ENCODE assay signal across 17 cellular contexts in genomic region chr5:33240552-33240951, GRCh38.
DNase-seq lines count a peak whose midpoint lies in the region; ATAC-seq and TF ChIP-seq lines count a peak whose summit lies in the region.
"Had no signal": no experiment of that assay in that cellular context is flagged by ENCODE, and none has a peak within 500 bp of the region (broad histone marks: within the 10 kb centered on the region; RNA-seq: fewer than 3 reads in every experiment).

No MANE protein-coding gene starts in this region.

- no peak for TF ChIP-seq POLR2A in erythroblast (IDR thresholded peaks at IDR 0.05; ENCODE audit: low read length)

- ATAC-seq in HG02970 (IDR thresholded peaks at IDR 0.05; ENCODE audit: low FRiP score, unreplicated experiment) (no peak), GM18870 (IDR thresholded peaks at IDR 0.05; ENCODE audit: unreplicated experiment) (no peak)
- no peak for ATAC-seq in activated T-cell treated with anti-CD3 and anti-CD28 coated beads, Interleukin-2, amount 50 U/mL, for 72 hours (replicated peaks in 1 of 2)

- no peaks in the 10 kb centered on the region for H3K27me3 Mint-ChIP-seq in activated T-cell treated with anti-CD3 and anti-CD28 coated beads, Interleukin-2, amount 50 U/mL, for 72 hours (ENCODE audit: low read depth)
- no peaks in the 10 kb centered on the region for H3K27me3 Mint-ChIP-seq in activated CD4-positive, alpha-beta memory T cell treated with anti-CD3 and anti-CD28 coated beads for 36 hours

- peak overlapping the region; percentile 37 for H3K27ac ChIP-seq in 22Rv1
- H3K27ac ChIP-seq: PC-9 had no signal

- no peak for TF ChIP-seq CTCF in 22Rv1 (IDR thresholded peaks at IDR 0.05)

- peak; percentile 36 for DNase-seq in RPMI7951 (ENCODE audit: low read depth)
- DNase-seq in erythroblast (lab: John Stamatoyannopoulos, UW) = peak; percentile 12 to 45
- peak; percentile 13 for DNase-seq in myocyte (ENCODE audit: low read depth)
- DNase-seq in activated T-cell treated with anti-CD3 and anti-CD28 coated beads, Interleukin-2, amount 50 U/mL, for 72 hours = no peak
- DNase-seq in activated CD4-positive, alpha-beta memory T cell treated with anti-CD3 and anti-CD28 coated beads for 36 hours = no peak
- DNase-seq: GF-D8, HFFc6, Karpas-422, MM.1S, NCI-H1092 treated with DMSO at 0.1 percent for 48 hours, NCI-H1694 treated with DMSO at 0.1 percent for 48 hours, NCI-H226, NCI-H526, PC-9 had no signal

- intact Hi-C loops in activated CD4-positive, alpha-beta memory T cell treated with anti-CD3 and anti-CD28 coated beads for 36 hours (cut with micrococcal nuclease) = no loop called here

- H3K9me3 Mint-ChIP-seq in activated T-cell treated with anti-CD3 and anti-CD28 coated beads, Interleukin-2, amount 50 U/mL, for 72 hours = peaks cover 2 to 5% of the 10 kb centered on the region in 2 donors
- H3K9me3 Mint-ChIP-seq in activated CD4-positive, alpha-beta memory T cell treated with anti-CD3 and anti-CD28 coated beads for 36 hours = no peaks in the 10 kb centered on the region
- H3K9me3 Mint-ChIP-seq: HFFc6 had no signal

- no peak overlapping the region for H3K27ac Mint-ChIP-seq in activated T-cell treated with anti-CD3 and anti-CD28 coated beads, Interleukin-2, amount 50 U/mL, for 72 hours
- H3K27ac Mint-ChIP-seq in activated CD4-positive, alpha-beta memory T cell treated with anti-CD3 and anti-CD28 coated beads for 36 hours = no peak overlapping the region
- H3K27ac Mint-ChIP-seq: HFFc6 had no signal

- H3K4me3 Mint-ChIP-seq in activated T-cell treated with anti-CD3 and anti-CD28 coated beads, Interleukin-2, amount 50 U/mL, for 72 hours = no peak overlapping the region
- no peak overlapping the region for H3K4me3 Mint-ChIP-seq in activated CD4-positive, alpha-beta memory T cell treated with anti-CD3 and anti-CD28 coated beads for 36 hours
- H3K4me3 Mint-ChIP-seq: HFFc6 had no signal

- POLR2A ChIA-PET in activated CD4-positive, alpha-beta memory T cell treated with anti-CD3 and anti-CD28 coated beads for 36 hours (lab: Charles Lee) = no interaction called here

- no peaks in the 10 kb centered on the region for H3K36me3 Mint-ChIP-seq in activated T-cell treated with anti-CD3 and anti-CD28 coated beads, Interleukin-2, amount 50 U/mL, for 72 hours (ENCODE audit: insufficient read depth in 2 of 2)
- H3K36me3 Mint-ChIP-seq in activated CD4-positive, alpha-beta memory T cell treated with anti-CD3 and anti-CD28 coated beads for 36 hours = no peaks in the 10 kb centered on the region

- H3K4me1 Mint-ChIP-seq in activated T-cell treated with anti-CD3 and anti-CD28 coated beads, Interleukin-2, amount 50 U/mL, for 72 hours (ENCODE audit: low read depth) = peaks cover 8% of the 10 kb centered on the region
- H3K4me1 Mint-ChIP-seq in activated CD4-positive, alpha-beta memory T cell treated with anti-CD3 and anti-CD28 coated beads for 36 hours (ENCODE audit: low read depth) = peaks cover 5% of the 10 kb centered on the region

- CTCF ChIA-PET in activated CD4-positive, alpha-beta memory T cell treated with anti-CD3 and anti-CD28 coated beads for 36 hours (lab: Charles Lee) = no interaction called here

Comparison
In these comparisons a context has a peak if more than half of its experiments do, and no peak if none do; other contexts are left out.
1. DNase-seq: peak in RPMI7951 (single experiment), erythroblast (2 of 2) and myocyte (single experiment); none in activated T-cell treated with anti-CD3 and anti-CD28 coated beads, Interleukin-2, amount 50 U/mL, for 72 hours (0 of 2) and activated CD4-positive, alpha-beta memory T cell treated with anti-CD3 and anti-CD28 coated beads for 36 hours (single experiment).